In genomic region chr6:165854061-165854862, GRCh38 we compare ENCODE assay signal across 1 cellular context.
TF ChIP-seq lines count a peak whose summit lies in the region.

No MANE protein-coding gene starts in this region.

TF ChIP-seq in WTC11, 78 proteins besides CTCF, POLR2A, EP300 and RAD21 (continued from another document):
- 0 out of 2 replicates have a peak, but pooled peaks have one; percentile 25 for TF ChIP-seq MYBL2 (CRISPR knock-in tag; IDR thresholded peaks at IDR 0.05)
- peak; percentile 53 for TF ChIP-seq HMGXB4 (CRISPR knock-in tag; IDR thresholded peaks at IDR 0.05)
- no peak for TF ChIP-seq CREB1 (CRISPR knock-in tag; IDR thresholded peaks at IDR 0.05)
- TF ChIP-seq FOXK1 (CRISPR knock-in tag; IDR thresholded peaks at IDR 0.05), result 0 out of 2 replicates have a peak, but pooled peaks have one; percentile 28
- TF ChIP-seq PREB (CRISPR knock-in tag; IDR thresholded peaks at IDR 0.05; ENCODE audit: borderline replicate concordance), result no peak
